Comparison of ENCODE assay signal across 18 cellular contexts in genomic region chr7:92682324-92682723, GRCh38.
DNase-seq lines count a peak whose midpoint lies in the region; ATAC-seq, FAIRE-seq and TF ChIP-seq lines count a peak whose summit lies in the region.
"Had no signal": no experiment of that assay in that cellular context is flagged by ENCODE, and none has a peak within 500 bp of the region (broad histone marks: within the 10 kb centered on the region; RNA-seq: fewer than 3 reads in every experiment).

No MANE protein-coding gene starts in this region.

- CTCF ChIA-PET in HepG2 (lab: Yijun Ruan, JAX; ENCODE audit: low intra/inter-chr PET ratio, low total read pairs) = no interaction called here

- H2AFZ ChIP-seq in HepG2 (ENCODE audit: low read length) = no peak overlapping the region
- H2AFZ ChIP-seq in GM23338 = no peak overlapping the region

- TF ChIP-seq POLR2A in HepG2 (IDR thresholded peaks at IDR 0.05; ENCODE audit: insufficient read depth in 1 of 2, low read depth in 2 of 2, low read length in 2 of 2) = no peak
- TF ChIP-seq POLR2A in right lobe of liver (IDR thresholded peaks at IDR 0.05) = no peak

- H3K36me3 ChIP-seq in HepG2 (replicated peaks in 1 of 2; ENCODE audit: control insufficient read depth in 1 of 2, insufficient read depth in 2 of 2, low read length in 2 of 2) (peaks cover 6 to 17% of the 10 kb centered on the region in 2 experiments), right lobe of liver (no peaks in the 10 kb centered on the region), mesodermal cell (ENCODE audit: control insufficient read depth, insufficient read depth, low read length) (peaks cover 24% of the 10 kb centered on the region), GM23338 (ENCODE audit: insufficient read depth) (no peaks in the 10 kb centered on the region)

- H3K4me1 Mint-ChIP-seq in activated naive CD8-positive, alpha-beta T cell treated with anti-CD3 and anti-CD28 coated beads for 36 hours = peaks cover 74% of the 10 kb centered on the region
- H3K4me1 Mint-ChIP-seq in GM23338 = peaks cover 38% of the 10 kb centered on the region

- ATAC-seq in HepG2 (peak; percentile 3; the same call in 1 of the 3 replicates), right lobe of liver (no peak), GM19395 (IDR thresholded peaks at IDR 0.05; ENCODE audit: unreplicated experiment) (no peak), GM23338 (no peak)
- ATAC-seq: GM12878 had no signal

- peak overlapping the region; percentile 63 for H3K9ac ChIP-seq in HepG2 (ENCODE audit: insufficient read depth, low read depth, low read length)

- H3K79me2 ChIP-seq in HepG2 (ENCODE audit: insufficient read depth, low read length) (peaks cover 20% of the 10 kb centered on the region), GM23338 (replicated peaks; ENCODE audit: insufficient read depth) (no peaks in the 10 kb centered on the region)

- TF ChIP-seq RAD21 in HepG2 (CRISPR knock-in tag; IDR thresholded peaks at IDR 0.05) = no peak

- H3K27me3 ChIP-seq in HepG2 (ENCODE audit: control insufficient read depth in 1 of 2, insufficient read depth in 2 of 2, low read length in 2 of 2) = no peaks in the 10 kb centered on the region
- no peaks in the 10 kb centered on the region for H3K27me3 ChIP-seq in right lobe of liver
- H3K27me3 ChIP-seq in GM23338 (ENCODE audit: insufficient read depth) = peaks cover 25% of the 10 kb centered on the region
- H3K27me3 ChIP-seq: body of pancreas, MG63 had no signal

- H3K27ac Mint-ChIP-seq in activated naive CD8-positive, alpha-beta T cell treated with anti-CD3 and anti-CD28 coated beads for 36 hours = peak overlapping the region; percentile 93
- no peak overlapping the region for H3K27ac Mint-ChIP-seq in GM23338
- H3K27ac Mint-ChIP-seq: type B pancreatic cell had no signal

- no peak overlapping the region; the same call in 1 of the 2 replicates for H3K4me2 ChIP-seq in HepG2 (ENCODE audit: low read depth, low read length)
- no peak overlapping the region for H3K4me2 ChIP-seq in GM23338

- H3K9me3 Mint-ChIP-seq in activated naive CD8-positive, alpha-beta T cell treated with anti-CD3 and anti-CD28 coated beads for 36 hours = no peaks in the 10 kb centered on the region
- no peaks in the 10 kb centered on the region for H3K9me3 Mint-ChIP-seq in GM23338

- no peak for TF ChIP-seq CTCF in HepG2 (CRISPR knock-in tag; IDR thresholded peaks at IDR 0.05)
- TF ChIP-seq CTCF in right lobe of liver (IDR thresholded peaks at IDR 0.05) = no peak
- TF ChIP-seq CTCF in GM23338 (conservative IDR thresholded peaks at IDR 0.05; ENCODE audit: low read depth in 2 of 2) = no peak

- H3K9me2 ChIP-seq in GM23338 (ENCODE audit: insufficient read depth) = 0 out of 2 replicates have a peak, but pooled peaks cover 4% of the 10 kb centered on the region

- H3K36me3 Mint-ChIP-seq in activated naive CD8-positive, alpha-beta T cell treated with anti-CD3 and anti-CD28 coated beads for 36 hours = peaks cover 58% of the 10 kb centered on the region
- no peaks in the 10 kb centered on the region for H3K36me3 Mint-ChIP-seq in GM23338 (ENCODE audit: low read depth)

- H3K9me3 ChIP-seq in HepG2 (ENCODE audit: low read length) (no peaks in the 10 kb centered on the region), right lobe of liver (no peaks in the 10 kb centered on the region), mesodermal cell (ENCODE audit: control insufficient read depth, low read length) (no peaks in the 10 kb centered on the region)
- H3K9me3 ChIP-seq: body of pancreas, MG63 had no signal

- WGBS in HepG2 (ENCODE audit: low lambda C conversion rate) = 65% methylated on average over 5 of the region's 5 CpGs
- 68% methylated on average over 5 of the region's 5 CpGs for WGBS in right lobe of liver (ENCODE audit: insufficient coverage, low coverage, low lambda C conversion rate, missing lambda C conversion rate)
- 82 to 100% methylated on average over 1 to 2 of the region's 5 CpGs for WGBS in mesodermal cell (ENCODE audit: insufficient coverage in 2 of 2), 2 experiments

- no peak for TF ChIP-seq EP300 in HepG2 (IDR thresholded peaks at IDR 0.05; ENCODE audit: low read depth in 2 of 2, low read length in 2 of 2)
- TF ChIP-seq EP300 in HepG2 (CRISPR knock-in tag; IDR thresholded peaks at IDR 0.05; ENCODE audit: borderline replicate concordance) = no peak

- H4K20me1 ChIP-seq in HepG2 (ENCODE audit: insufficient read depth, low read length) = no peaks in the 10 kb centered on the region
- H4K20me1 ChIP-seq in GM23338 (replicated peaks; ENCODE audit: insufficient read depth) = no peaks in the 10 kb centered on the region

- H3K27me3 Mint-ChIP-seq in activated naive CD8-positive, alpha-beta T cell treated with anti-CD3 and anti-CD28 coated beads for 36 hours = no peaks in the 10 kb centered on the region
- H3K27me3 Mint-ChIP-seq in GM23338 (ENCODE audit: insufficient read depth, low read depth, poor library complexity) = peaks cover 8% of the 10 kb centered on the region
- H3K27me3 Mint-ChIP-seq: type B pancreatic cell had no signal

- no peaks in the 10 kb centered on the region for H3F3A ChIP-seq in GM23338 (replicated peaks; ENCODE audit: low read depth)

- intact Hi-C loops in HepG2 (cut with micrococcal nuclease; ENCODE audit: unreplicated experiment) (no loop called here), right lobe of liver (cut with DNase I) (no loop called here)

- POLR2A ChIA-PET in HepG2 (lab: Yijun Ruan, JAX) = interaction anchor here (4.3 kb wide), 1 partner anchor 13 kb away, joined by 24 read pairs; no protein-coding TSS in a partner anchor

- no peak overlapping the region for H3K4me3 Mint-ChIP-seq in activated naive CD8-positive, alpha-beta T cell treated with anti-CD3 and anti-CD28 coated beads for 36 hours
- H3K4me3 Mint-ChIP-seq in GM23338 = no peak overlapping the region
- H3K4me3 Mint-ChIP-seq: type B pancreatic cell had no signal

- in situ Hi-C loops in HepG2 (cut with HindIII; ENCODE audit: extremely low pct_ligation_motif_present, low pct_unique_long_range_greater_than_20kb) = loop anchor here (5.0 kb wide), 1 partner anchor 150 kb away; no protein-coding TSS in a partner anchor

- no TSS peak for BruUV-seq in HepG2 (replicated peaks; lab: Mats Ljungman, UMichigan)

- peak overlapping the region; percentile 91 for H3K27ac ChIP-seq in HepG2 (ENCODE audit: extremely low read length, insufficient read depth, low read length)
- no peak overlapping the region for H3K27ac ChIP-seq in right lobe of liver
- H3K27ac ChIP-seq in mesodermal cell (ENCODE audit: low read depth, low read length, severe bottlenecking) = peak overlapping the region; percentile 13
- no peak overlapping the region for H3K27ac ChIP-seq in GM23338 (ENCODE audit: low read depth)

- DNase-seq in HepG2 (ENCODE audit: low spot score) (peak; percentile 41), right lobe of liver (no peak), GM23338 (ENCODE audit: low spot score) (no peak), NCI-H1048 (lab: John Stamatoyannopoulos, UW) (no peak), T1000 (lab: John Stamatoyannopoulos, UW) (no peak)
- no peak for DNase-seq in activated naive CD8-positive, alpha-beta T cell treated with anti-CD3 and anti-CD28 coated beads for 36 hours
- DNase-seq: AML-193; body of pancreas; effector CD8-positive, alpha-beta T cell; mesendoderm; MG63; NCI-H2029; NCI-H82; SHP77 had no signal

- no peak overlapping the region; a peak in 1 of 6 replicates for H3K4me3 ChIP-seq in HepG2 (replicated peaks in 1 of 3; ENCODE audit: insufficient read depth in 1 of 3, low read depth in 2 of 3, low read length in 3 of 3)
- H3K4me3 ChIP-seq in right lobe of liver = no peak overlapping the region
- no peak overlapping the region for H3K4me3 ChIP-seq in mesodermal cell (ENCODE audit: extremely low read depth, insufficient read depth, low read length, poor library complexity, severe bottlenecking)
- no peak overlapping the region for H3K4me3 ChIP-seq in GM23338
- H3K4me3 ChIP-seq: body of pancreas, GM12878, MG63 had no signal

- H3K4me1 ChIP-seq in HepG2 (ENCODE audit: insufficient read depth, low read length) = peaks cover 85% of the 10 kb centered on the region
- H3K4me1 ChIP-seq in right lobe of liver = peaks cover 0 to 4% (median 0%) of the 10 kb centered on the region in 4 donors
- H3K4me1 ChIP-seq in mesodermal cell (ENCODE audit: control insufficient read depth, insufficient read depth, low read length, poor library complexity, severe bottlenecking) = no peaks in the 10 kb centered on the region
- H3K4me1 ChIP-seq in GM23338 (ENCODE audit: insufficient read depth) = peaks cover 27% of the 10 kb centered on the region

- FAIRE-seq in HepG2 (lab: Jason Lieb, UNC) = no peak
- FAIRE-seq: GM12878 had no signal

TF ChIP-seq in GM23338, 12 proteins besides CTCF, POLR2A, EP300 and RAD21 (continues in another document):
- TF ChIP-seq CREB1 (CRISPR knock-in tag; IDR thresholded peaks at IDR 0.05; ENCODE audit: low read depth) = no peak
- no peak for TF ChIP-seq JUNB (IDR thresholded peaks at IDR 0.05; ENCODE audit: unreplicated experiment)

Comparison
In these comparisons a context has a peak if more than half of its experiments do, and no peak if none do; other contexts are left out.
1. H3K27ac ChIP-seq: peak in HepG2 (single experiment) and mesodermal cell (single experiment); none in right lobe of liver (0 of 3) and GM23338 (single experiment).